Comparison of ENCODE assay signal across 9 cellular contexts in genomic region chr3:101643861-101644613, GRCh38. TPM values are rescaled to one million over a fixed set of nuclear protein-coding genes. Genes with fewer than 3 reads are reported as not detected.
DNase-seq lines count a peak whose midpoint lies in the region; ATAC-seq and TF ChIP-seq lines count a peak whose summit lies in the region.
"Had no signal": no experiment of that assay in that cellular context is flagged by ENCODE, and none has a peak within 500 bp of the region (broad histone marks: within the 10 kb centered on the region; RNA-seq: fewer than 3 reads in every experiment).

No MANE protein-coding gene starts in this region.

- no peak overlapping the region for H3K27ac ChIP-seq in endodermal cell (ENCODE audit: low read depth, low read length)
- no peak overlapping the region for H3K27ac ChIP-seq in transverse colon

- H3K9ac ChIP-seq in endodermal cell (ENCODE audit: extremely low read depth, low read length, poor library complexity, severe bottlenecking), result no peak overlapping the region

- no peak for ATAC-seq in HG02571 (IDR thresholded peaks at IDR 0.05; ENCODE audit: unreplicated experiment)

- H3K9me3 ChIP-seq in endodermal cell (ENCODE audit: control insufficient read depth, low read length) (peaks cover 6% of the 10 kb centered on the region), transverse colon (no peaks in the 10 kb centered on the region)

- H3K4me3 Mint-ChIP-seq in endodermal cell, result no peak overlapping the region
- H3K4me3 Mint-ChIP-seq: B cell had no signal

- peak; percentile 31 for DNase-seq in NK-92 treated with Interleukin-12 subunit alpha and Interleukin-12 subunit beta, amount 100 ng/mL, for 24 hours (lab: John Stamatoyannopoulos, UW)
- DNase-seq in NK-92 (lab: John Stamatoyannopoulos, UW; ENCODE audit: unreplicated experiment) (no peak), T1000 (lab: John Stamatoyannopoulos, UW) (peak; percentile 58), endodermal cell (no peak), RPMI8226 (no peak), transverse colon (no peak)
- peak; percentile 9 to 13 for DNase-seq in stimulated activated CD8-positive, alpha-beta memory T cell treated with anti-CD3 and anti-CD28 coated beads, Interleukin-2, amount 100 ng/mL, for 1 hour (ENCODE audit: low read depth in 2 of 2)

- WGBS in endodermal cell (ENCODE audit: insufficient coverage in 1 of 2, insufficient read length in 1 of 2), 2 experiments, result 88 to 97% methylated on average over 1 to 6 of the region's 6 CpGs
- WGBS in transverse colon (ENCODE audit: low coverage in 1 of 2), 2 donors, result 58 to 77% methylated on average over 3 to 6 of the region's 6 CpGs

- H3K27ac Mint-ChIP-seq in endodermal cell, result peak overlapping the region; percentile 62
- H3K27ac Mint-ChIP-seq: B cell had no signal

- TF ChIP-seq EP300 in transverse colon (IDR thresholded peaks at IDR 0.05; ENCODE audit: low read depth), result no peak

- intact Hi-C loops in transverse colon (cut with DNase I; ENCODE audit: low total_unique reads), result no loop called here

- no peak for TF ChIP-seq CTCF in endodermal cell (conservative IDR thresholded peaks at IDR 0.05)
- no peak for TF ChIP-seq CTCF in transverse colon (IDR thresholded peaks at IDR 0.05)

- peaks cover 32% of the 10 kb centered on the region for H3K36me3 Mint-ChIP-seq in endodermal cell (ENCODE audit: low read depth)

- TF ChIP-seq POLR2A in transverse colon (IDR thresholded peaks at IDR 0.05), result no peak

- in situ Hi-C loops in transverse colon (cut with MboI; ENCODE audit: low pct_ligation_motif_present in 1 of 4, low pct_unique_long_range_greater_than_20kb in 1 of 4, low sequenced_read_pairs in 3 of 4), result no loop called here

- peaks cover 4% of the 10 kb centered on the region for H3K9me3 Mint-ChIP-seq in endodermal cell

- peaks cover 12% of the 10 kb centered on the region for H3K4me1 ChIP-seq in endodermal cell (ENCODE audit: control insufficient read depth, insufficient read depth, low read length)
- H3K4me1 ChIP-seq in transverse colon, result peaks cover 0 to 7% (median 2%) of the 10 kb centered on the region in 4 donors

- no peak overlapping the region for H3K4me3 ChIP-seq in endodermal cell (ENCODE audit: low read length)
- H3K4me3 ChIP-seq in transverse colon, result no peak overlapping the region

- H3K4me1 Mint-ChIP-seq in endodermal cell, result peaks cover 31% of the 10 kb centered on the region
- H3K4me1 Mint-ChIP-seq: B cell had no signal

- H3K27me3 ChIP-seq in endodermal cell (ENCODE audit: control insufficient read depth, insufficient read depth, low read length, poor library complexity, severe bottlenecking) (no peaks in the 10 kb centered on the region), transverse colon (no peaks in the 10 kb centered on the region)

- H3K36me3 ChIP-seq in endodermal cell (ENCODE audit: control insufficient read depth, insufficient read depth, low read length), result peaks cover 11% of the 10 kb centered on the region
- peaks cover 0 to 11% (median 4%) of the 10 kb centered on the region in 4 donors for H3K36me3 ChIP-seq in transverse colon

- no peaks in the 10 kb centered on the region for H3K27me3 Mint-ChIP-seq in endodermal cell (ENCODE audit: insufficient read depth)
- H3K27me3 Mint-ChIP-seq: B cell had no signal

RNA-seq across cellular contexts. Expression of gene ZBTB11, which starts 32.9 kb away (rescaled TPM):
- total RNA-seq in endodermal cell (10 to 100 TPM; 16.8 to 20.9 TPM), transverse colon (10 to 100 TPM; 11.6 to 29.1 (median 21.5) TPM)
- 15.0 TPM for polyA plus RNA-seq in endodermal cell (2013, experiment 1 of 2)
- polyA plus RNA-seq in endodermal cell (2013, experiment 2 of 2), result 13.6 TPM

RNA-seq across cellular contexts. Expression of gene RPL24, which starts 42.5 kb away (rescaled TPM):
- total RNA-seq in endodermal cell, result 1,000 to 10,000 TPM; 1,708 to 1,749 TPM
- 2,360 TPM for polyA plus RNA-seq in endodermal cell (2013, experiment 1 of 2)
- 2,365 TPM for polyA plus RNA-seq in endodermal cell (2013, experiment 2 of 2)
- total RNA-seq in transverse colon, result 100 to 1,000 TPM; 215 to 997 (median 604) TPM

Comparison
In these comparisons a context has a peak if more than half of its experiments do, and no peak if none do; other contexts are left out.
1. DNase-seq: peak in NK-92 treated with Interleukin-12 subunit alpha and Interleukin-12 subunit beta, amount 100 ng/mL, for 24 hours (single experiment), T1000 (single experiment) and stimulated activated CD8-positive, alpha-beta memory T cell treated with anti-CD3 and anti-CD28 coated beads, Interleukin-2, amount 100 ng/mL, for 1 hour (2 of 2); none in NK-92 (single experiment), endodermal cell (single experiment), RPMI8226 (single experiment) and transverse colon (single experiment).